Comparison of ENCODE assay signal across 18 cellular contexts in the genomic region with DNA sequence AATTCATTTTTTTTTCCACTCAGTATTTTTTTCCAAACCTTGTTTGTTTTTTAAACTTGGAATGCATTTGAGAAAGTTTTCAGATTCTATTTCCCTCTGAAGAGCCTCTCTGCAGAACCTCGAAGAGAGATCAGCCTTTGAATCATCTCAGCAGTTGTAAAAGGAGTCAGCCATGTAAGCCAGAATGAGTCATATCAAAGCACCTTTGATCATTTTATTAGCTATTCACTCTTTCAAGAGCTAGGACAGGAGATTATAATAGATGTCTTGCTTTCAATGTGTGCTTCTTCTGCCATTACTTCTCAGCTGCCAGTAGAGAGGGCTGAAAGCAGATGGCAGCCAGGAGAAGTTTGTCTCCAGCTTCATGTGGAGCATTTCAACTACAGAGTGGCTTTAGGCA.
A peak's percentile ranks its signal among the peaks of the same experiment; 100 is the strongest.
DNase-seq lines count a peak whose midpoint lies in the region; ATAC-seq and TF ChIP-seq lines count a peak whose summit lies in the region.
"Had no signal": no experiment of that assay in that cellular context is flagged by ENCODE, and none has a peak within 500 bp of the region (broad histone marks: within the 10 kb centered on the region; RNA-seq: fewer than 3 reads in every experiment).

No MANE protein-coding gene starts in this region.

- BruUV-seq in Caco-2 (replicated peaks; lab: Mats Ljungman, UMichigan), result no TSS peak

- H3K36me3 Mint-ChIP-seq in Caco-2 (ENCODE audit: insufficient read depth, unreplicated experiment), result no peaks in the 10 kb centered on the region
- no peaks in the 10 kb centered on the region for H3K36me3 Mint-ChIP-seq in endothelial cell (ENCODE audit: low read depth, unreplicated experiment)
- H3K36me3 Mint-ChIP-seq: activated naive CD4-positive, alpha-beta T cell treated with anti-CD3 and anti-CD28 coated beads, Interleukin-2, amount 10 ng/mL, durations not matched to agents 7 days and 5 days; CD8-positive, alpha-beta memory T cell had no signal

- CTCF ChIA-PET in Caco-2 (lab: Charles Lee), result no interaction called here

- H3K27me3 Mint-ChIP-seq in Caco-2 (ENCODE audit: insufficient read depth, unreplicated experiment) (peaks cover 6% of the 10 kb centered on the region), endothelial cell (ENCODE audit: unreplicated experiment) (no peaks in the 10 kb centered on the region)
- H3K27me3 Mint-ChIP-seq: activated naive CD4-positive, alpha-beta T cell treated with anti-CD3 and anti-CD28 coated beads, Interleukin-2, amount 10 ng/mL, durations not matched to agents 7 days and 5 days had no signal

- H3K4me3 ChIP-seq in RWPE2 (ENCODE audit: severe bottlenecking) (no peak overlapping the region), Caco-2 (ENCODE audit: low read depth, low read length) (no peak overlapping the region)
- H3K4me3 ChIP-seq: coronary artery, sigmoid colon had no signal

- H3K36me3 ChIP-seq in RWPE2 (ENCODE audit: low read depth) (no peaks in the 10 kb centered on the region), Caco-2 (ENCODE audit: control insufficient read depth, insufficient read depth, low read length) (no peaks in the 10 kb centered on the region)
- H3K36me3 ChIP-seq: sigmoid colon had no signal

- no peak overlapping the region for H3K27ac ChIP-seq in RWPE2 (ENCODE audit: poor library complexity, severe bottlenecking)
- H3K27ac ChIP-seq: coronary artery, KMS-11, sigmoid colon had no signal

- H3K27ac Mint-ChIP-seq in Caco-2 (ENCODE audit: unreplicated experiment) (no peak overlapping the region), endothelial cell (ENCODE audit: unreplicated experiment) (no peak overlapping the region)
- H3K27ac Mint-ChIP-seq: activated naive CD4-positive, alpha-beta T cell treated with anti-CD3 and anti-CD28 coated beads, Interleukin-2, amount 10 ng/mL, durations not matched to agents 7 days and 5 days; CD8-positive, alpha-beta memory T cell had no signal

- intact Hi-C loops in Caco-2 (cut with micrococcal nuclease; ENCODE audit: unreplicated experiment), result no loop called here

- H3K4me1 ChIP-seq in RWPE2 (ENCODE audit: insufficient read depth, poor library complexity, severe bottlenecking) (no peaks in the 10 kb centered on the region), Caco-2 (no peaks in the 10 kb centered on the region)
- H3K4me1 ChIP-seq: sigmoid colon had no signal

- H3K9me3 Mint-ChIP-seq in Caco-2 (ENCODE audit: unreplicated experiment) (no peaks in the 10 kb centered on the region), endothelial cell (ENCODE audit: unreplicated experiment) (no peaks in the 10 kb centered on the region)
- H3K9me3 Mint-ChIP-seq: activated naive CD4-positive, alpha-beta T cell treated with anti-CD3 and anti-CD28 coated beads, Interleukin-2, amount 10 ng/mL, durations not matched to agents 7 days and 5 days had no signal

- H3K4me1 Mint-ChIP-seq in Caco-2 (ENCODE audit: low read depth, unreplicated experiment) (no peaks in the 10 kb centered on the region), endothelial cell (ENCODE audit: unreplicated experiment) (peaks cover under 1% of the 10 kb centered on the region)
- H3K4me1 Mint-ChIP-seq: activated naive CD4-positive, alpha-beta T cell treated with anti-CD3 and anti-CD28 coated beads, Interleukin-2, amount 10 ng/mL, durations not matched to agents 7 days and 5 days; CD8-positive, alpha-beta memory T cell had no signal

- no peak for TF ChIP-seq CTCF in RWPE2 (IDR thresholded peaks at IDR 0.05; ENCODE audit: poor library complexity, severe bottlenecking)
- TF ChIP-seq CTCF in Caco-2 (IDR thresholded peaks at IDR 0.05; ENCODE audit: insufficient read depth in 1 of 2, low read depth in 1 of 2, low read length in 1 of 2, severe bottlenecking in 1 of 2, unreplicated experiment in 1 of 2), result no peak
- TF ChIP-seq CTCF in endothelial cell (IDR thresholded peaks at IDR 0.05; ENCODE audit: unreplicated experiment), result no peak

- DNase-seq in COLO829 (ENCODE audit: low spot score), result peak; percentile 62
- DNase-seq in ELR (ENCODE audit: low read depth), result peak; percentile 6
- no peak for DNase-seq in RWPE2 (ENCODE audit: low spot score)
- peak; percentile 47 for DNase-seq in kidney glomerular epithelial cell (lab: John Stamatoyannopoulos, UW)
- DNase-seq in Caco-2, result no peak
- no peak for DNase-seq in endothelial cell (ENCODE audit: low spot score)
- no peak for DNase-seq in NCI-H1694 treated with DMSO at 0.1 percent for 48 hours (lab: John Stamatoyannopoulos, UW)
- DNase-seq: activated CD4-positive, alpha-beta T cell treated with anti-CD3 and anti-CD28 coated beads for 48 hours; activated naive CD4-positive, alpha-beta T cell treated with anti-CD3 and anti-CD28 coated beads, Interleukin-2, amount 10 ng/mL, durations not matched to agents 7 days and 5 days; CD8-positive, alpha-beta memory T cell; HCEC 1CT; left ventricle myocardium superior; NCI-H2171; NCI-H774; sigmoid colon; stimulated activated CD4-positive, alpha-beta T cell treated with anti-CD3 and anti-CD28 coated beads, Interleukin-1b, Interleukin-23, amount 100 ng/mL, for 48 hours had no signal

- H3K27me3 ChIP-seq in RWPE2 (ENCODE audit: insufficient read depth, poor library complexity, severe bottlenecking) (no peaks in the 10 kb centered on the region), Caco-2 (replicated peaks; ENCODE audit: control insufficient read depth, insufficient read depth, low read length) (no peaks in the 10 kb centered on the region)
- H3K27me3 ChIP-seq: sigmoid colon had no signal

- POLR2A ChIA-PET in Caco-2 (lab: Charles Lee), result no interaction called here

- ATAC-seq in RWPE2 (ENCODE audit: low read depth), result peak; percentile 49; the same call in 1 of the 3 replicates
- ATAC-seq: left ventricle myocardium superior had no signal

- no peak overlapping the region for H3K4me3 Mint-ChIP-seq in Caco-2 (ENCODE audit: unreplicated experiment)
- H3K4me3 Mint-ChIP-seq in endothelial cell (ENCODE audit: unreplicated experiment), result no peak overlapping the region
- H3K4me3 Mint-ChIP-seq: activated naive CD4-positive, alpha-beta T cell treated with anti-CD3 and anti-CD28 coated beads, Interleukin-2, amount 10 ng/mL, durations not matched to agents 7 days and 5 days; CD8-positive, alpha-beta memory T cell had no signal

- no peaks in the 10 kb centered on the region for H3K9me3 ChIP-seq in RWPE2 (ENCODE audit: severe bottlenecking)
- no peaks in the 10 kb centered on the region for H3K9me3 ChIP-seq in Caco-2
- H3K9me3 ChIP-seq: sigmoid colon had no signal

Comparison
In these comparisons a context has a peak if more than half of its experiments do, and no peak if none do; other contexts are left out.
1. DNase-seq: peak in COLO829 (single experiment), ELR (single experiment) and kidney glomerular epithelial cell (single experiment); none in RWPE2 (single experiment), Caco-2 (0 of 2), endothelial cell (single experiment) and NCI-H1694 treated with DMSO at 0.1 percent for 48 hours (single experiment).